8 cellular contexts compared by ENCODE assay signal in the genomic region with DNA sequence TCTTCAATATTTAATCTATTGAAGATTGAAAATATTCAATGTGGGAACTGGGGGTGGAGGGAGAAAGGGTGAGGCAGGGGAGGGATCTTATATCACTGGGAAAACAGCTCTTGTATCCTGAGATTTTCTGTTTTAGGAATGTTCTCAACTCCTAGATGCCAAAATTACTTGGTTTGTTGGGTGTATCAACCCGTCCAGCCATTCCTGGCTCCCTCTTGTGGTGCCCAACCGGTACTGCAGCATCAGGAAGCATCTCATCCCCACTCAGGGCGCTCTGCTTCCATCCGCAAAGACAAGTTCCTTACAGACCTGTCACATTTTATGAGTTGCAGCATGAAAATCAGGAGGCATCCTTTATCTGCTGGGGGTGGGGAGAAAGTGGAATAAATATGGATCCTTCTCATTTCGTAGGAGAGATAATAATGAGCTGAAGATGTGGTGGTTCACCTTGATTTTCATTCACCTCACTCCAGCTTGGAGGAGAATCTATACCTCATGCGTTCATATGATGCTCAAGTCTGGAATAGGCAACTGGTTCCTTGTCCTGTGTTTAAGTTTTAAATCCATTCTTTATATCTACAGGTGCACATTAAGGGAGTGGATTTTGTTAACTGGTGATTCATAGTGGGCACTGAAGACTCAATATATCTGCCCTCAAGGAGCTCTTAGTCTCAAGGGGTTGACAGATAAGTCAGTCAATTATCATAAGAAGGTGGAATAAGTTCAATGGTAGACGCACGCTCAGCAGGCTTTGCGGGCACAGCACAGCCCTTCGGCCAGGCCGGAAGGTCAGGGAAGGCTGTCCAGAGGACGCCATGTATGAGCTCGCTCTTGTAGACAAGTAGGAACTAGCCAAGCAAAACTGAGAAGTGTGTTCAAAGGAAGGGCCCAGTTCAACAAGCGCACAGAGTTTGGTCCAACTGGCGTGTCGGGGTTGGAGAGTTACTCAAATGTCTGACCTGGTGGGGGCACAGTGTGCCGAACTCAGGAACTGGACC.
DNase-seq lines count a peak whose midpoint lies in the region; ATAC-seq and TF ChIP-seq lines count a peak whose summit lies in the region.

No MANE protein-coding gene starts in this region.

- no peak overlapping the region for H3K4me3 ChIP-seq in brain microvascular endothelial cell (ENCODE audit: low read depth, low read length)

- DNase-seq in COLO668 (lab: John Stamatoyannopoulos, UW; ENCODE audit: unreplicated experiment): peak; percentile 33
- DNase-seq in KBM-7: peak; percentile 68
- DNase-seq in UCSD-AML1 (lab: John Stamatoyannopoulos, UW; ENCODE audit: unreplicated experiment): peak; percentile 40
- DNase-seq in brain microvascular endothelial cell: peak; percentile 52
- peak; percentile 87 for DNase-seq in inferior parietal cortex (ENCODE audit: extremely low spot score)
- peak; percentile 23 to 41 (median 33) for DNase-seq in stimulated activated CD4-positive, alpha-beta T cell treated with anti-CD3 and anti-CD28 coated beads, Interleukin-1b, Interleukin-23, amount 100 ng/mL, for 24 hours (ENCODE audit: low read depth in 4 of 4, low spot score in 1 of 4)

- ATAC-seq in GM19452 (IDR thresholded peaks at IDR 0.05; ENCODE audit: unreplicated experiment) (peak; percentile 79), GM18870 (IDR thresholded peaks at IDR 0.05; ENCODE audit: unreplicated experiment) (no peak)

- no peaks in the 10 kb centered on the region for H3K36me3 ChIP-seq in brain microvascular endothelial cell (replicated peaks)

- peak; percentile 98 for TF ChIP-seq CTCF in brain microvascular endothelial cell (IDR thresholded peaks at IDR 0.05; ENCODE audit: low read depth, low read length, missing control alignments)

- in situ Hi-C loops in KBM-7 (cut with MboI; ENCODE audit: low pct_unique_long_range_greater_than_20kb, low sequenced_read_pairs): no loop called here
- in situ Hi-C loops in brain microvascular endothelial cell (cut with HindIII; ENCODE audit: low pct_ligation_motif_present, low sequenced_read_pairs): no loop called here

- H3K27ac ChIP-seq in brain microvascular endothelial cell: no peak overlapping the region

- H3K27me3 ChIP-seq in brain microvascular endothelial cell (replicated peaks): no peaks in the 10 kb centered on the region

Comparison
In these comparisons a context has a peak if more than half of its experiments do, and no peak if none do; other contexts are left out.
1. DNase-seq: peak in every context shown above with its lines; median percentile 87 in inferior parietal cortex; 68 in KBM-7; 52 in brain microvascular endothelial cell; 40 in UCSD-AML1; 33 in COLO668; 33 in stimulated activated CD4-positive, alpha-beta T cell treated with anti-CD3 and anti-CD28 coated beads, Interleukin-1b, Interleukin-23, amount 100 ng/mL, for 24 hours.